17 cellular contexts compared by ENCODE assay signal in the genomic region with DNA sequence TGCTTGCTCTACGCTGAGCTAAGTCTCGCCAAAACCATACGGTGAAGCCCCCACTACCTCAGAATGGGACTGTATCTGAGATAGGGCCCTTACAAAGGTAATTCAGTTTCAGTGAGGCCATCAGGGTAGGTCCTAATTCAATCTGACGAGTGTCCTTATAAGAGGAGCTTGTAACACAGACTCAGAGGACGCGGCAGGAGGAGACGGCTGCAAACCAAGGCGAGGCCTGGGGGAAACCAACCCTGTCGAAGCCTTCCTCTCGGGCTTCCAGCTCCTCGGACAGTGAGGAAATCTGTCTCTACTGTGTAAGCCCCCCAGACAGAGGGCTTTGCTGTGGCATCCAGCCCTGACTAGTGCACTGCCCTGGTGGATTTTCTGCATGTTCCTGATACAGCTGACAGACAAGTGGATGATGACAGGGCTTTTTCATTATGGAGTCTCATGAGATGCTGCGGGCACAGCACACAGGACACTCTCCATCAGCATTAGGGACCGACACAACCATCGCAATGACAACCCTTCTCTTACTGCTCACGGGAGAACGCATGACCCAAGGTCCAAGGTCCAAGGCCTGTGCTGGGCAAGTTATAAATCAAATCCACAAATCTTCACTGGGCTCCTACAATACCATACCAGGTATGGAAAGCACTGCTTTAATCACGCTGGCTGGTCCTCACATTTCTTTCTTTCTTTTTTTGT. TPM values are rescaled to one million over a fixed set of nuclear protein-coding genes. Genes with fewer than 3 reads are reported as not detected.
DNase-seq lines count a peak whose midpoint lies in the region; ATAC-seq and TF ChIP-seq lines count a peak whose summit lies in the region.
"Had no signal": no experiment of that assay in that cellular context is flagged by ENCODE, and none has a peak within 500 bp of the region (broad histone marks: within the 10 kb centered on the region; RNA-seq: fewer than 3 reads in every experiment).

No MANE protein-coding gene starts in this region.

- H2AFZ ChIP-seq in HCT116 (ENCODE audit: low read depth, low read length, poor library complexity, severe bottlenecking): no peak overlapping the region

- H3K9me2 ChIP-seq in HCT116 (ENCODE audit: insufficient read depth): no peaks in the 10 kb centered on the region

- CTCF ChIA-PET in HCT116 (lab: Charles Lee): no interaction called here

- no peaks in the 10 kb centered on the region for H3K9me3 Mint-ChIP-seq in effector memory CD8-positive, alpha-beta T cell
- no peaks in the 10 kb centered on the region for H3K9me3 Mint-ChIP-seq in osteocyte (ENCODE audit: unreplicated experiment)

- peaks cover 32 to 44% of the 10 kb centered on the region in 2 donors for H3K27me3 Mint-ChIP-seq in effector memory CD8-positive, alpha-beta T cell
- H3K27me3 Mint-ChIP-seq in osteocyte (ENCODE audit: unreplicated experiment): no peaks in the 10 kb centered on the region

- H4K20me1 ChIP-seq in HCT116 (ENCODE audit: insufficient read depth): no peaks in the 10 kb centered on the region

- no peaks in the 10 kb centered on the region for H3K79me2 ChIP-seq in HCT116 (ENCODE audit: insufficient read depth, low read length)

- H3K36me3 Mint-ChIP-seq in effector memory CD8-positive, alpha-beta T cell (ENCODE audit: insufficient read depth): peaks cover 2% of the 10 kb centered on the region
- H3K36me3 Mint-ChIP-seq in osteocyte (ENCODE audit: unreplicated experiment): no peaks in the 10 kb centered on the region

- H3K9ac ChIP-seq in HCT116 (ENCODE audit: low read length) (no peak overlapping the region), liver (ENCODE audit: low read depth in 1 of 2, low read length in 2 of 2) (no peak overlapping the region)
- H3K9ac ChIP-seq: KMS-11 had no signal

- intact Hi-C loops in HCT116 (cut with micrococcal nuclease): no loop called here

- TF ChIP-seq POLR2A in HCT116 (IDR thresholded peaks at IDR 0.05; ENCODE audit: borderline replicate concordance, extremely low read depth, insufficient read depth, insufficient read length): no peak

- no peak for ATAC-seq in HCT116
- ATAC-seq in effector memory CD8-positive, alpha-beta T cell (replicated peaks): no peak
- ATAC-seq: GM12878 had no signal

- WGBS in liver: 79% methylated on average over 17 of the region's 17 CpGs

- no peak overlapping the region for H3K4me3 Mint-ChIP-seq in effector memory CD8-positive, alpha-beta T cell
- no peak overlapping the region for H3K4me3 Mint-ChIP-seq in osteocyte (ENCODE audit: unreplicated experiment)
- H3K4me3 Mint-ChIP-seq: CD8-positive, alpha-beta memory T cell had no signal

- peak; percentile 39 for DNase-seq in activated effector memory CD4-positive, alpha-beta T cell treated with anti-CD3 and anti-CD28 coated beads, Interleukin-2, amount 50 U/mL, for 16 hours
- DNase-seq in activated effector memory CD4-positive, alpha-beta T cell treated with Interleukin-2 at 50 U/mL for 16 hours: no peak
- DNase-seq in HCT116 (ENCODE audit: low read depth, low spot score): no peak
- peak; percentile 20 for DNase-seq in stimulated activated CD8-positive, alpha-beta memory T cell treated with anti-CD3 and anti-CD28 coated beads, Interleukin-4, amount 100 ng/mL, for 48 hours
- DNase-seq in effector memory CD8-positive, alpha-beta T cell: no peak
- no peak for DNase-seq in activated T-cell treated with anti-CD3 and anti-CD28 coated beads, Interleukin-2, amount 50 U/mL, for 48 hours
- no peak for DNase-seq in osteocyte (ENCODE audit: extremely low spot score, unreplicated experiment)
- DNase-seq: CD8-positive, alpha-beta memory T cell; GDM1; NCI-H1048; NCI-H1436 treated with DMSO at 0.1 percent for 48 hours; NCI-H2081; NCI-H510A; NCI-H774 had no signal

- H3K4me1 Mint-ChIP-seq in effector memory CD8-positive, alpha-beta T cell (ENCODE audit: low read depth in 2 of 2): peaks cover 12 to 15% of the 10 kb centered on the region in 2 donors
- peaks cover 26% of the 10 kb centered on the region for H3K4me1 Mint-ChIP-seq in osteocyte (ENCODE audit: unreplicated experiment)

- POLR2A ChIA-PET in HCT116 (lab: Charles Lee): no interaction called here

- H3K27ac ChIP-seq in HCT116 (ENCODE audit: low read depth, low read length) (no peak overlapping the region), liver (ENCODE audit: low read depth in 1 of 2, low read length in 2 of 2) (no peak overlapping the region)
- H3K27ac ChIP-seq: KMS-11 had no signal

- H3K27me3 ChIP-seq in HCT116 (ENCODE audit: insufficient read depth, low read length) (no peaks in the 10 kb centered on the region), liver (ENCODE audit: control insufficient read depth in 4 of 4, insufficient read depth in 4 of 4, low read length in 3 of 4) (no peaks in the 10 kb centered on the region)

- H3K4me2 ChIP-seq in HCT116 (ENCODE audit: low read length): no peak overlapping the region
- H3K4me2 ChIP-seq: KMS-11 had no signal

- H3K4me3 ChIP-seq in HCT116 (replicated peaks in 1 of 2; ENCODE audit: low read depth in 1 of 2, low read length in 2 of 2): no peak overlapping the region
- no peak overlapping the region for H3K4me3 ChIP-seq in liver (ENCODE audit: low read depth in 1 of 3, low read length in 3 of 3)
- H3K4me3 ChIP-seq: GM12878 had no signal

- TSS peak; percentile 27 for BruUV-seq in HCT116 (replicated peaks; lab: Mats Ljungman, UMichigan)

- TF ChIP-seq RAD21 in HCT116 (IDR thresholded peaks at IDR 0.05; ENCODE audit: low read depth): no peak
- TF ChIP-seq RAD21 in liver (IDR thresholded peaks at IDR 0.05): no peak

- H3K36me3 ChIP-seq in HCT116 (ENCODE audit: control insufficient read depth in 1 of 2, insufficient read depth in 2 of 2, low read length in 2 of 2) (no peaks in the 10 kb centered on the region), liver (ENCODE audit: control insufficient read depth in 4 of 4, insufficient read depth in 3 of 4, low read depth in 1 of 4, low read length in 3 of 4) (no peaks in the 10 kb centered on the region)

- H3K4me1 ChIP-seq in HCT116 (ENCODE audit: control insufficient read depth in 1 of 2, insufficient read depth in 2 of 2, low read length in 2 of 2): peaks cover 22 to 39% of the 10 kb centered on the region in 2 experiments
- peaks cover 4 to 28% (median 21%) of the 10 kb centered on the region in 4 donors for H3K4me1 ChIP-seq in liver (ENCODE audit: control insufficient read depth in 4 of 4, insufficient read depth in 4 of 4, low read length in 3 of 4)

- RAD21 ChIA-PET in HCT116 (lab: Charles Lee; ENCODE audit: low non-redundant PET in 1 of 2, low total read pairs in 2 of 2, uncharacterized antibody in 2 of 2, unreplicated experiment in 2 of 2): no interaction called here

- TF ChIP-seq CTCF in HCT116 (IDR thresholded peaks at IDR 0.05 in 2 of 3, conservative IDR thresholded peaks at IDR 0.05 in 1 of 3; ENCODE audit: borderline replicate concordance in 1 of 3, insufficient read depth in 1 of 3, low read depth in 2 of 3, low read length in 2 of 3): no peak
- TF ChIP-seq CTCF in liver (IDR thresholded peaks at IDR 0.05; ENCODE audit: low read depth, low read length, missing input control): no peak
- TF ChIP-seq CTCF in osteocyte (IDR thresholded peaks at IDR 0.05): no peak

- H3K9me3 ChIP-seq in HCT116 (ENCODE audit: control insufficient read depth in 1 of 2, insufficient read depth in 1 of 2, low read depth in 1 of 2, low read length in 2 of 2) (no peaks in the 10 kb centered on the region), liver (ENCODE audit: control insufficient read depth in 4 of 4, low read length in 3 of 4) (no peaks in the 10 kb centered on the region)

- no peak overlapping the region for H3K27ac Mint-ChIP-seq in effector memory CD8-positive, alpha-beta T cell
- no peak overlapping the region for H3K27ac Mint-ChIP-seq in osteocyte (ENCODE audit: unreplicated experiment)

TF ChIP-seq in HCT116, 20 proteins besides CTCF, POLR2A, EP300 and RAD21 (continues in another document):
- TF ChIP-seq, protein P1, sequence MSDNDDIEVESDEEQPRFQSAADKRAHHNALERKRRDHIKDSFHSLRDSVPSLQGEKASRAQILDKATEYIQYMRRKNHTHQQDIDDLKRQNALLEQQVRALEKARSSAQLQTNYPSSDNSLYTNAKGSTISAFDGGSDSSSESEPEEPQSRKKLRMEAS (IDR thresholded peaks at IDR 0.05): no peak
- TF ChIP-seq EZH2 (IDR thresholded peaks at IDR 0.05) (no peak), JUND (IDR thresholded peaks at IDR 0.05) (no peak), SRF (IDR thresholded peaks at IDR 0.05; ENCODE audit: low read depth) (no peak), SP1 (IDR thresholded peaks at IDR 0.05; ENCODE audit: low read depth) (no peak), EGR1 (IDR thresholded peaks at IDR 0.05; ENCODE audit: low read depth) (no peak), FOSL1 (IDR thresholded peaks at IDR 0.05; ENCODE audit: low read depth) (no peak), POLR2AphosphoS5 (IDR thresholded peaks at IDR 0.05; ENCODE audit: low read depth, low read length) (no peak), CEBPB (IDR thresholded peaks at IDR 0.05; ENCODE audit: low read depth) (no peak), ZFX (IDR thresholded peaks at IDR 0.05) (no peak)

TF ChIP-seq in liver, 16 proteins besides CTCF, POLR2A, EP300 and RAD21 (continues in another document):
- TF ChIP-seq JUND (IDR thresholded peaks at IDR 0.05): no peak
- no peak for TF ChIP-seq YY1 (IDR thresholded peaks at IDR 0.05)
- peak; percentile 24 to 41 for TF ChIP-seq RXRA (IDR thresholded peaks at IDR 0.05)
- peak; percentile 89 to 94 for TF ChIP-seq HNF4A (conservative IDR thresholded peaks at IDR 0.05)
- TF ChIP-seq FOXA2 (IDR thresholded peaks at IDR 0.05): no peak
- TF ChIP-seq, protein P2, sequence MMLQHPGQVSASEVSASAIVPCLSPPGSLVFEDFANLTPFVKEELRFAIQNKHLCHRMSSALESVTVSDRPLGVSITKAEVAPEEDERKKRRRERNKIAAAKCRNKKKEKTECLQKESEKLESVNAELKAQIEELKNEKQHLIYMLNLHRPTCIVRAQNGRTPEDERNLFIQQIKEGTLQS (IDR thresholded peaks at IDR 0.05): no peak
- TF ChIP-seq HNF4G (IDR thresholded peaks at IDR 0.05): peak; percentile 60
- TF ChIP-seq NR2F2 (IDR thresholded peaks at IDR 0.05): no peak

RNA-seq across cellular contexts. Expression of a gene that starts 48.2 kb away (rescaled TPM):
- 127 TPM for total RNA-seq in HCT116 (2021; ENCODE audit: unreplicated experiment)
- 85.0 and 88.0 TPM in 2 replicates for polyA plus RNA-seq in HCT116 (2012)
- total RNA-seq in liver: 100 to 1,000 TPM in 1 of 2 donors, 10 to 100 TPM in 1; 60.2 to 115 TPM
- 10 to 100 TPM; 43.6 to 99.5 TPM for polyA plus RNA-seq in liver
- total RNA-seq in osteocyte: 183 and 204 TPM in 2 replicates

Comparison
In these comparisons a context has a peak if more than half of its experiments do, and no peak if none do; other contexts are left out.
1. DNase-seq: peak in activated effector memory CD4-positive, alpha-beta T cell treated with anti-CD3 and anti-CD28 coated beads, Interleukin-2, amount 50 U/mL, for 16 hours (single experiment) and stimulated activated CD8-positive, alpha-beta memory T cell treated with anti-CD3 and anti-CD28 coated beads, Interleukin-4, amount 100 ng/mL, for 48 hours (single experiment); none in activated effector memory CD4-positive, alpha-beta T cell treated with Interleukin-2 at 50 U/mL for 16 hours (single experiment), HCT116 (single experiment), effector memory CD8-positive, alpha-beta T cell (0 of 3), activated T-cell treated with anti-CD3 and anti-CD28 coated beads, Interleukin-2, amount 50 U/mL, for 48 hours (0 of 2) and osteocyte (single experiment).